In genomic region chr14:88249266-88249665, GRCh38 we compare ENCODE assay signal across 25 cellular contexts.
"Had no signal": no experiment of that assay in that cellular context is flagged by ENCODE, and none has a peak within 500 bp of the region (broad histone marks: within the 10 kb centered on the region; RNA-seq: fewer than 3 reads in every experiment).

No MANE protein-coding gene starts in this region.

- H3K36me3 ChIP-seq: esophagus muscularis mucosa, heart right ventricle, neural progenitor cell, right lobe of liver, suprapubic skin, transverse colon, upper lobe of right lung, uterus had no signal

- H3K4me3 ChIP-seq: esophagus muscularis mucosa, heart right ventricle, lung, mucosa of descending colon, neural progenitor cell, right lobe of liver, smooth muscle cell, suprapubic skin, transverse colon, upper lobe of right lung, uterus had no signal

- DNase-seq: effector CD8-positive, alpha-beta T cell; foreskin melanocyte; glutamatergic neuron; heart right ventricle; hypothalamus; immature natural killer cell; islet precursor cell; mucosa of descending colon; naive thymus-derived CD4-positive, alpha-beta T cell; right lobe of liver; stimulated activated CD4-positive, alpha-beta T cell treated with anti-CD3 and anti-CD28 coated beads, Interleukin-12 subunit alpha, Interleukin-12 subunit beta, amount 100 ng/mL, for 4 hours; stimulated activated CD4-positive, alpha-beta T cell treated with anti-CD3 and anti-CD28 coated beads, Interleukin-1b, Interleukin-23, amount 100 ng/mL, for 48 hours; stimulated activated CD4-positive, alpha-beta T cell treated with anti-CD3 and anti-CD28 coated beads, Interleukin-4, amount 100 ng/mL, for 24 hours; transverse colon; upper lobe of right lung; uterus had no signal

- FAIRE-seq: colon, endothelial cell of umbilical vein had no signal

- H3K27me3 ChIP-seq: neural progenitor cell, right lobe of liver, suprapubic skin, transverse colon, upper lobe of right lung, uterus had no signal

- ATAC-seq: left lobe of liver; naive thymus-derived CD4-positive, alpha-beta T cell; stimulated activated memory B cell treated with anti-CD40 and anti-IgM and Interleukin-4, amounts not matched to agents 10 μg/mL and 1 μg/mL and 100 μg/mL, for 72 hours; upper lobe of right lung had no signal
